8 cellular contexts compared by ENCODE assay signal in genomic region chr6:26217714-26218075, GRCh38.
DNase-seq lines count a peak whose midpoint lies in the region; ATAC-seq and TF ChIP-seq lines count a peak whose summit lies in the region.

No MANE protein-coding gene starts in this region.

- 5% methylated on average over 10 of the region's 10 CpGs for WGBS in right lobe of liver (ENCODE audit: insufficient coverage, low coverage, low lambda C conversion rate, missing lambda C conversion rate)

- H3K36me3 Mint-ChIP-seq in activated T-cell treated with anti-CD3 and anti-CD28 coated beads, Interleukin-2, amount 50 U/mL, for 24 hours (ENCODE audit: low read depth), result no peaks in the 10 kb centered on the region

- H3K27me3 Mint-ChIP-seq in activated T-cell treated with anti-CD3 and anti-CD28 coated beads, Interleukin-2, amount 50 U/mL, for 24 hours, result no peaks in the 10 kb centered on the region

- intact Hi-C loops in right lobe of liver (cut with DNase I), result no loop called here

- peak overlapping the region; percentile 93 for H3K27ac ChIP-seq in HUES6 (ENCODE audit: low read depth, low read length)
- peak overlapping the region; percentile 82 to 94 (median 87) for H3K27ac ChIP-seq in right lobe of liver

- ATAC-seq in right lobe of liver, result no peak
- no peak for ATAC-seq in activated CD4-positive, CD25-positive, alpha-beta regulatory T cell treated with anti-CD3 and anti-CD28 coated beads, Interleukin-2, amount 50 U/mL, for 24 hours

- H3K4me3 Mint-ChIP-seq in activated T-cell treated with anti-CD3 and anti-CD28 coated beads, Interleukin-2, amount 50 U/mL, for 24 hours, result no peak overlapping the region

- peak overlapping the region; percentile 96 for H3K9ac ChIP-seq in HUES6 (ENCODE audit: low read length)

- H3K36me3 ChIP-seq in HUES6 (ENCODE audit: control insufficient read depth, insufficient read depth, low read length), result no peaks in the 10 kb centered on the region
- no peaks in the 10 kb centered on the region for H3K36me3 ChIP-seq in right lobe of liver

- H3K9me3 ChIP-seq in HUES6 (ENCODE audit: control insufficient read depth, insufficient read depth, low read depth, low read length), result no peaks in the 10 kb centered on the region
- no peaks in the 10 kb centered on the region for H3K9me3 ChIP-seq in right lobe of liver

- H3K9me3 Mint-ChIP-seq in activated T-cell treated with anti-CD3 and anti-CD28 coated beads, Interleukin-2, amount 50 U/mL, for 24 hours, result no peaks in the 10 kb centered on the region

- DNase-seq in AG09309 (ENCODE audit: low read depth) (no peak), astrocyte of the hippocampus (ENCODE audit: low read depth, low spot score) (peak; percentile 47), right lobe of liver (no peak), NCI-H2107 (lab: John Stamatoyannopoulos, UW) (no peak), AG20443 (ENCODE audit: low spot score) (no peak)
- DNase-seq in activated T-cell treated with anti-CD3 and anti-CD28 coated beads, Interleukin-2, amount 50 U/mL, for 24 hours, result no peak

- peak overlapping the region; percentile 59 for H3K4me3 ChIP-seq in AG09309 (ENCODE audit: control insufficient read depth, low read depth, low read length)
- peak overlapping the region; percentile 61 for H3K4me3 ChIP-seq in HUES6 (ENCODE audit: low read depth, low read length)
- H3K4me3 ChIP-seq in right lobe of liver, result peak overlapping the region; percentile 47 to 60 (median 53)

- H3K27ac Mint-ChIP-seq in activated T-cell treated with anti-CD3 and anti-CD28 coated beads, Interleukin-2, amount 50 U/mL, for 24 hours, result no peak overlapping the region

- peaks cover 16% of the 10 kb centered on the region for H3K4me1 Mint-ChIP-seq in activated T-cell treated with anti-CD3 and anti-CD28 coated beads, Interleukin-2, amount 50 U/mL, for 24 hours (ENCODE audit: low read depth)

- H3K4me1 ChIP-seq in HUES6 (ENCODE audit: control insufficient read depth, insufficient read depth, low read length) (peaks cover 18% of the 10 kb centered on the region; the same call in 1 of the 2 replicates), right lobe of liver (peaks cover 0 to 12% (median 0%) of the 10 kb centered on the region in 4 donors)

- TF ChIP-seq CTCF in AG09309 (IDR thresholded peaks at IDR 0.05; ENCODE audit: control insufficient read depth, insufficient read depth, low read depth, low read length, missing control alignments) (no peak), right lobe of liver (IDR thresholded peaks at IDR 0.05) (no peak)

- TF ChIP-seq POLR2A in right lobe of liver (IDR thresholded peaks at IDR 0.05), result no peak

- H3K27me3 ChIP-seq in HUES6 (ENCODE audit: control insufficient read depth, insufficient read depth, low read length), result no peaks in the 10 kb centered on the region
- H3K27me3 ChIP-seq in right lobe of liver, result no peaks in the 10 kb centered on the region
